ENCODE assay signal across 1 cellular context in the genomic region with DNA sequence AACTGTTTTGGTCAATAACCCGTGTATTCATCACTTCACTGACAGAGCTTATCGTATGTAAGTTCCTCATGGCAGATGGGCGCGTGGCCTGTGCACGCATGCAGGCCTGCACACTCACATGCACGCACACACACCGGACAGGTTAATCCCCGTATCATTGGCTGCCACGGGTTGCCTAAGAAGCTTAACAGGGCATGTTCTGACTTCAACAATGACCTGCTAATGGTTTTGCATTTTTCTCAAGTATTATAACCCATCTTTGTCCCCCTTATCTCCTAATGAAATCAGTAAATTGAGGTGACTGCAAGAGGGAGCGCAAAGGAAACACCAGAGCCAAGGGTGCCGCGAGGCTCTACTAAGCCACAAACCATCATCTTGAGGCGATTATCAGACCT.
TF ChIP-seq lines count a peak whose summit lies in the region.

No MANE protein-coding gene starts in this region.

TF ChIP-seq in SK-N-SH treated with all-trans-retinoic acid at 6 μM for 48 hours, 23 proteins besides CTCF, POLR2A, EP300 and RAD21 (continued from another document):
- no peak for TF ChIP-seq ZNF70 (CRISPR knock-in tag; IDR thresholded peaks at IDR 0.05)
